In genomic region chr12:120856980-120857379, GRCh38 we compare ENCODE assay signal across 9 cellular contexts. TPM values are rescaled to one million over a fixed set of nuclear protein-coding genes. Genes with fewer than 3 reads are reported as not detected.
DNase-seq lines count a peak whose midpoint lies in the region; ATAC-seq and TF ChIP-seq lines count a peak whose summit lies in the region.
"Had no signal": no experiment of that assay in that cellular context is flagged by ENCODE, and none has a peak within 500 bp of the region (broad histone marks: within the 10 kb centered on the region; RNA-seq: fewer than 3 reads in every experiment).

No MANE protein-coding gene starts in this region.

- DNase-seq in SIG-M5 treated with dmso at 0.1 percent for 504 hours (lab: John Stamatoyannopoulos, UW; ENCODE audit: unreplicated experiment) (peak; percentile 39), SIG-M5 (lab: John Stamatoyannopoulos, UW) (no peak), MV-4-11 (lab: John Stamatoyannopoulos, UW) (peak; percentile 42), progenitor cell of endocrine pancreas (ENCODE audit: low spot score, unreplicated experiment) (no peak), HuH-7.5 (ENCODE audit: low spot score) (no peak)
- DNase-seq in central memory CD8-positive, alpha-beta T cell (ENCODE audit: low spot score in 2 of 2), result no peak
- DNase-seq: C1 segment of cervical spinal cord had no signal

- H3K9me3 Mint-ChIP-seq in central memory CD8-positive, alpha-beta T cell, result peaks cover 6% of the 10 kb centered on the region
- peaks cover 10% of the 10 kb centered on the region for H3K9me3 Mint-ChIP-seq in progenitor cell of endocrine pancreas (ENCODE audit: low read depth)

- ATAC-seq in central memory CD8-positive, alpha-beta T cell (replicated peaks; ENCODE audit: extremely low read depth, poor library complexity, severe bottlenecking), result no peak
- ATAC-seq in HG03196 (IDR thresholded peaks at IDR 0.05; ENCODE audit: unreplicated experiment) (no peak), GM18498 (IDR thresholded peaks at IDR 0.05; ENCODE audit: unreplicated experiment) (no peak)

- no peaks in the 10 kb centered on the region for H3K27me3 Mint-ChIP-seq in central memory CD8-positive, alpha-beta T cell
- no peaks in the 10 kb centered on the region for H3K27me3 Mint-ChIP-seq in progenitor cell of endocrine pancreas

- peak overlapping the region; percentile 12 for H3K27ac Mint-ChIP-seq in central memory CD8-positive, alpha-beta T cell (ENCODE audit: low read depth)
- H3K27ac Mint-ChIP-seq in progenitor cell of endocrine pancreas, result no peak overlapping the region

- peak; percentile 8 for TF ChIP-seq CTCF in progenitor cell of endocrine pancreas (IDR thresholded peaks at IDR 0.05; ENCODE audit: unreplicated experiment)

- H3K4me3 Mint-ChIP-seq in central memory CD8-positive, alpha-beta T cell, result no peak overlapping the region
- no peak overlapping the region for H3K4me3 Mint-ChIP-seq in progenitor cell of endocrine pancreas (ENCODE audit: low read depth)

- peaks cover 50% of the 10 kb centered on the region for H3K4me1 Mint-ChIP-seq in central memory CD8-positive, alpha-beta T cell
- peaks cover 4% of the 10 kb centered on the region for H3K4me1 Mint-ChIP-seq in progenitor cell of endocrine pancreas (ENCODE audit: low read depth)

- peaks cover 8% of the 10 kb centered on the region for H3K36me3 Mint-ChIP-seq in central memory CD8-positive, alpha-beta T cell (ENCODE audit: insufficient read depth)
- peaks cover 13% of the 10 kb centered on the region for H3K36me3 Mint-ChIP-seq in progenitor cell of endocrine pancreas (ENCODE audit: insufficient read depth)

RNA-seq across cellular contexts. Expression of gene SPPL3, which starts 47.2 kb away (rescaled TPM):
- total RNA-seq in progenitor cell of endocrine pancreas, result 69.1 and 70.2 TPM in 2 replicates

Comparison
In these comparisons a context has a peak if more than half of its experiments do, and no peak if none do; other contexts are left out.
1. DNase-seq: peak in SIG-M5 treated with dmso at 0.1 percent for 504 hours (single experiment) and MV-4-11 (single experiment); none in SIG-M5 (single experiment), central memory CD8-positive, alpha-beta T cell (0 of 2), progenitor cell of endocrine pancreas (single experiment) and HuH-7.5 (single experiment).